2 cellular contexts compared by ENCODE assay signal in genomic region chr6:162442675-162443074, GRCh38.
TF ChIP-seq lines count a peak whose summit lies in the region.

No MANE protein-coding gene starts in this region.

TF ChIP-seq in A549, 52 proteins besides CTCF, POLR2A, EP300 and RAD21 (continued from another document):
- TF ChIP-seq, protein P1, sequence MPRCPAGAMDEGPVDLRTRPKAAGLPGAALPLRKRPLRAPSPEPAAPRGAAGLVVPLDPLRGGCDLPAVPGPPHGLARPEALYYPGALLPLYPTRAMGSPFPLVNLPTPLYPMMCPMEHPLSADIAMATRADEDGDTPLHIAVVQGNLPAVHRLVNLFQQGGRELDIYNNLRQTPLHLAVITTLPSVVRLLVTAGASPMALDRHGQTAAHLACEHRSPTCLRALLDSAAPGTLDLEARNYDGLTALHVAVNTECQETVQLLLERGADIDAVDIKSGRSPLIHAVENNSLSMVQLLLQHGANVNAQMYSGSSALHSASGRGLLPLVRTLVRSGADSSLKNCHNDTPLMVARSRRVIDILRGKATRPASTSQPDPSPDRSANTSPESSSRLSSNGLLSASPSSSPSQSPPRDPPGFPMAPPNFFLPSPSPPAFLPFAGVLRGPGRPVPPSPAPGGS (IDR thresholded peaks at IDR 0.05): no peak
- TF ChIP-seq RFX5 (IDR thresholded peaks at IDR 0.05) (no peak), RCOR1 (IDR thresholded peaks at IDR 0.05; ENCODE audit: low read depth, low read length) (no peak), CEBPB (IDR thresholded peaks at IDR 0.05) (no peak)

TF ChIP-seq in K562, 482 proteins besides CTCF, POLR2A, EP300 and RAD21 (continued from another document):
- TF ChIP-seq, protein P2, sequence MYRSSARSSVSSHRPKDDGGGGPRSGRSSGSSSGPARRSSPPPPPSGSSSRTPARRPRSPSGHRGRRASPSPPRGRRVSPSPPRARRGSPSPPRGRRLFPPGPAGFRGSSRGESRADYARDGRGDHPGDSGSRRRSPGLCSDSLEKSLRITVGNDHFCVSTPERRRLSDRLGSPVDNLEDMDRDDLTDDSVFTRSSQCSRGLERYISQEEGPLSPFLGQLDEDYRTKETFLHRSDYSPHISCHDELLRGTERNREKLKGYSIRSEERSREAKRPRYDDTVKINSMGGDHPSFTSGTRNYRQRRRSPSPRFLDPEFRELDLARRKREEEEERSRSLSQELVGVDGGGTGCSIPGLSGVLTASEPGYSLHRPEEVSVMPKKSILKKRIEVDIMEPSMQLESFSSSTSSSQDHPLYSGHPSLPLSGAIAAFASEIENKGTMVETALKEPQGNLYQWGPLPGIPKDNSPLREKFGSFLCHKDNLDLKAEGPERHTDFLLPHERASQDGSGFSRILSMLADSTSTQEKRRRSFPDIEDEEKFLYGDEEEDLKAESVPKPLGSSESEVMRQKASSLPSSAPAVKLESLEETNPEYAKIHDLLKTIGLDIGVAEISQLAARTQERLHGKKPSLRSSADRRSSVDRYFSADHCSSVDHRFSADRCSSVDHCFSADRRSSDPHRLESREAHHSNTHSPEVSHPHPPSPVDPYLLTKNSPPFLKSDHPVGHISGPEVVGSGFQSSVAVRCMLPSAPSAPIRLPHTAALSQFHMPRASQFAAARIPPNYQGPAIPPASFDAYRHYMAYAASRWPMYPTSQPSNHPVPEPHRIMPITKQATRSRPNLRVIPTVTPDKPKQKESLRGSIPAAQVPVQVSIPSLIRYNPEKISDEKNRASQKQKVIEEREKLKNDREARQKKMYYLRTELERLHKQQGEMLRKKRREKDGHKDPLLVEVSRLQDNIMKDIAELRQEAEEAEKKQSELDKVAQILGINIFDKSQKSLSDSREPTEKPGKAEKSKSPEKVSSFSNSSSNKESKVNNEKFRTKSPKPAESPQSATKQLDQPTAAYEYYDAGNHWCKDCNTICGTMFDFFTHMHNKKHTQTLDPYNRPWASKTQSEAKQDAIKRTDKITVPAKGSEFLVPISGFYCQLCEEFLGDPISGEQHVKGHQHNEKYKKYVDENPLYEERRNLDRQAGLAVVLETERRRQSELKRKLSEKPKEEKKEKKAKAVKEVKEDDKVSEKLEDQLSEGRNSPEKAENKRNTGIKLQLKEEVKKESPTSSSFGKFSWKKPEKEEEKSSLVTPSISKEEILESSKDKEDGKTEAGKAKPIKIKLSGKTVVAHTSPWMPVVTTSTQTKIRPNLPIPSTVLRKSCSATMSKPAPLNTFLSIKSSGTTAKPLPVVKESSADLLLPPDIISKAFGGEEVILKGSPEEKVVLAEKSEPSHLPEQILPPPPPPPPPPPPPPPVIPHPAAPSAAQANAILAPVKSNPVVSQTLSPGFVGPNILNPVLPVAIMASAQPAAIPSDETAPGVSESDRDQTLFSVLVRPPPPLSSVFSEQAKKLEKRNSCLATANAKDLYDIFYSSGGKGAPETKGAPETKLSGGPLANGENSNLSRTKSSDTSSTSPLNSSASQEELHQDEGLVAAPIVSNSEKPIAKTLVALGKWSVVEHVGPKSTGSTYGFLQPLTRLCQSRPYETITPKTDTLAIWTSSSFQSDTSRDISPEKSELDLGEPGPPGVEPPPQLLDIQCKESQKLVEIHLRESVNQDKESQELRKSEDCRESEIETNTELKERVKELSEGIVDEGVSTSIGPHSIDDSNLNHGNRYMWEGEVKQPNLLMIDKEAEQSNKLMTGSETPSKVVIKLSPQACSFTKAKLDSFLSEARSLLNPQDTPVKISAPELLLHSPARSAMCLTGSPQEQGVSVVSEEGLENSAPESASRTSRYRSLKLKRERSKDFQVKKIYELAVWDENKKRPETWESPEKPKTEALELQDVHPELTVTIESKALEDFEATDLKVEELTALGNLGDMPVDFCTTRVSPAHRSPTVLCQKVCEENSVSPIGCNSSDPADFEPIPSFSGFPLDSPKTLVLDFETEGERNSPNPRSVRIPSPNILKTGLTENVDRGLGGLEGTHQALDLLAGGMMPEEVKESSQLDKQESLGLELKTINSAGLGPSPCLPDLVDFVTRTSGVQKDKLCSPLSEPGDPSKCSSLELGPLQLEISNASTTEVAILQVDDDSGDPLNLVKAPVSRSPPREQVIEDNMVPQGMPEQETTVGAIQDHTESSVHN (IDR thresholded peaks at IDR 0.05; ENCODE audit: borderline replicate concordance in 1 of 2, low read depth in 1 of 2): no peak
- TF ChIP-seq PML (IDR thresholded peaks at IDR 0.05; ENCODE audit: low read length): no peak
- TF ChIP-seq MYNN (IDR thresholded peaks at IDR 0.05): no peak
- TF ChIP-seq MYNN (CRISPR knock-in tag; IDR thresholded peaks at IDR 0.05): no peak
- TF ChIP-seq ZNF175 (CRISPR knock-in tag; IDR thresholded peaks at IDR 0.05; ENCODE audit: low read depth): no peak
